Comparison of ENCODE assay signal across 11 cellular contexts in the genomic region with DNA sequence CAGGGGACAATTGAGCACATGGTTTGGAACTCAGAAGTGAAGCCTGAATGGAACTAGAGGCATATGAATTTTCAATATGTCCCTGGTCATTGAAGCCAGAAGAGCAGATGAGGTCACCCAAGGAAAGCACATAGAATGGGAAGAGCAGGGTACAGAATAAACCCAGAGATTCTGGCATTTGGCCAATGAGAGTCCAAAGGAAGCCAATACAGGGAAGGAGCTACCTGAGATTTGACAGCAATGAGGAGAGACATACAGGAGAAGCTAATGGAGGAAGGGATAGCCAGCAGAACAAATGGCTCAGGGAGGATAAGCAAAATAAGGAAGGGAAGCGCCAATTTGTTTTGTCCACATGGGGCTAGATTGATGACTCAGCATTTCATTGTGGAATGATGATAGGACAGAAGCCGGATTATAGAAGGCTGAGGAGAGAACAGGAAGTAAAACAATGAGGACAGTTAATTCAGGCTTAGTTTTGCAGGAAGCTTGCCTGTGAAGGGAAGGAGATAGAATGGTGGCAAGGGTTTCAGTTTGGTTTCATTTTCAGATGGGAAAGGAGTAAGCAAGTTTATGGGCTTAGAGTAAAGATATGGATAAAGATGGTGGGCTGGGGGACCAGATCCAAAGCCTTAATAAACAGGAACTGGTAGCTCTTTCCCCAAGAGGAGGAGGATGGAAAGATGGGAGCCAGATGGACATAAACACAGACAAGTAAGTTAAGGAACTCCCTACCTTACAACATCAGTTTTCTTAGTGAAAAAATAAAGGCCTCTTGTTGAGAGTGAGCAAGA. TPM values are rescaled to one million over a fixed set of nuclear protein-coding genes. Genes with fewer than 3 reads are reported as not detected.
DNase-seq lines count a peak whose midpoint lies in the region; ATAC-seq, FAIRE-seq and TF ChIP-seq lines count a peak whose summit lies in the region.
"Had no signal": no experiment of that assay in that cellular context is flagged by ENCODE, and none has a peak within 500 bp of the region (broad histone marks: within the 10 kb centered on the region; RNA-seq: fewer than 3 reads in every experiment).

No MANE protein-coding gene starts in this region.

- H3K27ac ChIP-seq in A549: peak overlapping the region; percentile 13 to 63; a peak in 5 of 6 replicates
- H3K27ac ChIP-seq in HEK293 (ENCODE audit: extremely low read depth, low read depth, low read length): no peak overlapping the region
- 0 out of 2 replicates have a peak overlapping the region, but pooled peaks have one; percentile 30 for H3K27ac ChIP-seq in SK-N-MC

- TF ChIP-seq CTCF in A549 (IDR thresholded peaks at IDR 0.05): no peak
- TF ChIP-seq CTCF in HEK293 (tag by site-specific recombination; IDR thresholded peaks at IDR 0.05): no peak

- TF ChIP-seq RAD21 in A549 (conservative IDR thresholded peaks at IDR 0.05 in 1 of 2, IDR thresholded peaks at IDR 0.05 in 1 of 2): no peak

- peak overlapping the region; percentile 43; the same call in 2 of the 3 replicates for H3K4me2 ChIP-seq in A549

- FAIRE-seq in A549 (lab: Jason Lieb, UNC): no peak
- FAIRE-seq: islet of Langerhans had no signal

- H3K4me1 ChIP-seq in A549 (peaks cover 29% of the 10 kb centered on the region), HEK293 (ENCODE audit: control insufficient read depth, insufficient read depth, low read length) (peaks cover 4% of the 10 kb centered on the region; the same call in 1 of the 2 replicates)

- POLR2A ChIA-PET in A549 (lab: Yijun Ruan, JAX) (no interaction called here), HEK293 (lab: Yijun Ruan, JAX) (no interaction called here)

- DNase-seq in A549 (ENCODE audit: low read depth in 1 of 2, low spot score in 1 of 2): peak in 1 of 2 experiments; percentile 35
- DNase-seq in SK-N-MC (ENCODE audit: low read depth, low spot score): no peak
- peak; percentile 18 for DNase-seq in glomerular visceral epithelial cell (ENCODE audit: extremely low spot score)
- no peak for DNase-seq in NCI-H345 treated with DMSO at 0.1 percent for 48 hours (lab: John Stamatoyannopoulos, UW; ENCODE audit: unreplicated experiment)
- DNase-seq in NK-92 treated with Interleukin-12 subunit alpha and Interleukin-12 subunit beta, amount 100 ng/mL, for 24 hours (lab: John Stamatoyannopoulos, UW): no peak
- DNase-seq: right cardiac atrium; stimulated activated naive CD4-positive, alpha-beta T cell had no signal

- no peak for TF ChIP-seq EP300 in A549 (IDR thresholded peaks at IDR 0.05)

- CTCF ChIA-PET in A549 (lab: Yijun Ruan, JAX): interaction anchor here (1.2 to 2.4 kb wide), 3 partner anchors 32 to 141 kb away, joined by 3 to 10 read pairs (median 6); no protein-coding TSS in a partner anchor
- CTCF ChIA-PET in HEK293 (lab: Yijun Ruan, JAX): interaction anchor here (0.6 to 0.9 kb wide), 3 partner anchors 33 to 575 kb away, joined by 3 to 4 read pairs (median 4); no protein-coding TSS in a partner anchor

- WGBS in A549 (ENCODE audit: missing lambda C conversion rate): 82% methylated on average over 2 of the region's 2 CpGs

- TF ChIP-seq POLR2A in A549 (IDR thresholded peaks at IDR 0.05; ENCODE audit: low read length): no peak

- H3K9me3 ChIP-seq in A549: no peaks in the 10 kb centered on the region
- H3K9me3 ChIP-seq in HEK293 (ENCODE audit: control insufficient read depth, insufficient read depth, low read depth, low read length): no peaks in the 10 kb centered on the region
- H3K9me3 ChIP-seq in SK-N-MC (ENCODE audit: low read depth, low read length): no peaks in the 10 kb centered on the region

- H3K4me3 ChIP-seq in A549: no peak overlapping the region
- no peak overlapping the region for H3K4me3 ChIP-seq in HEK293 (ENCODE audit: low read depth, low read length)
- no peak overlapping the region for H3K4me3 ChIP-seq in SK-N-MC

- ATAC-seq in A549: no peak
- no peak for ATAC-seq in GM18858 (IDR thresholded peaks at IDR 0.05; ENCODE audit: unreplicated experiment)
- no peak for ATAC-seq in GM19463 (IDR thresholded peaks at IDR 0.05; ENCODE audit: unreplicated experiment)
- ATAC-seq: right cardiac atrium had no signal

- H3K36me3 ChIP-seq in HEK293 (ENCODE audit: control insufficient read depth in 2 of 2, insufficient read depth in 1 of 2, low read length in 2 of 2) (no peaks in the 10 kb centered on the region), SK-N-MC (ENCODE audit: insufficient read depth, low read length) (no peaks in the 10 kb centered on the region)

- H3K9ac ChIP-seq in SK-N-MC (ENCODE audit: insufficient read length): no peak overlapping the region

TF ChIP-seq in A549, 52 proteins besides CTCF, POLR2A, EP300 and RAD21:
- TF ChIP-seq, protein P1, sequence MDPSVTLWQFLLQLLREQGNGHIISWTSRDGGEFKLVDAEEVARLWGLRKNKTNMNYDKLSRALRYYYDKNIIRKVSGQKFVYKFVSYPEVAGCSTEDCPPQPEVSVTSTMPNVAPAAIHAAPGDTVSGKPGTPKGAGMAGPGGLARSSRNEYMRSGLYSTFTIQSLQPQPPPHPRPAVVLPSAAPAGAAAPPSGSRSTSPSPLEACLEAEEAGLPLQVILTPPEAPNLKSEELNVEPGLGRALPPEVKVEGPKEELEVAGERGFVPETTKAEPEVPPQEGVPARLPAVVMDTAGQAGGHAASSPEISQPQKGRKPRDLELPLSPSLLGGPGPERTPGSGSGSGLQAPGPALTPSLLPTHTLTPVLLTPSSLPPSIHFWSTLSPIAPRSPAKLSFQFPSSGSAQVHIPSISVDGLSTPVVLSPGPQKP (IDR thresholded peaks at IDR 0.05; ENCODE audit: low read depth, low read length): no peak
- no peak for TF ChIP-seq FOSL2 (IDR thresholded peaks at IDR 0.05)
- TF ChIP-seq FOSL2 (CRISPR knock-in tag; IDR thresholded peaks at IDR 0.05): peak; percentile 41
- peak; percentile 100 for TF ChIP-seq MAFK (IDR thresholded peaks at IDR 0.05; ENCODE audit: partially characterized antibody)
- peak; percentile 81 for TF ChIP-seq NFE2L2 (conservative IDR thresholded peaks at IDR 0.05; ENCODE audit: low read length)

TF ChIP-seq in HEK293, 187 proteins besides CTCF, POLR2A, EP300 and RAD21 (continues in another document):
- TF ChIP-seq OSR2 (tag by site-specific recombination; IDR thresholded peaks at IDR 0.05) (no peak), ZBTB21 (tag by site-specific recombination; IDR thresholded peaks at IDR 0.05) (0 out of 2 replicates have a peak, but pooled peaks have one; percentile 40), ZNF133 (tag by site-specific recombination; IDR thresholded peaks at IDR 0.05) (0 out of 2 replicates have a peak, but pooled peaks have one; percentile 49), KLF9 (tag by site-specific recombination; IDR thresholded peaks at IDR 0.05; ENCODE audit: low read depth) (no peak), ZNF211 (tag by site-specific recombination; IDR thresholded peaks at IDR 0.05; ENCODE audit: low read depth) (no peak), SALL2 (tag by site-specific recombination; IDR thresholded peaks at IDR 0.05; ENCODE audit: borderline replicate concordance) (0 out of 2 replicates have a peak, but pooled peaks have one; percentile 70)
- TF ChIP-seq, protein P2, sequence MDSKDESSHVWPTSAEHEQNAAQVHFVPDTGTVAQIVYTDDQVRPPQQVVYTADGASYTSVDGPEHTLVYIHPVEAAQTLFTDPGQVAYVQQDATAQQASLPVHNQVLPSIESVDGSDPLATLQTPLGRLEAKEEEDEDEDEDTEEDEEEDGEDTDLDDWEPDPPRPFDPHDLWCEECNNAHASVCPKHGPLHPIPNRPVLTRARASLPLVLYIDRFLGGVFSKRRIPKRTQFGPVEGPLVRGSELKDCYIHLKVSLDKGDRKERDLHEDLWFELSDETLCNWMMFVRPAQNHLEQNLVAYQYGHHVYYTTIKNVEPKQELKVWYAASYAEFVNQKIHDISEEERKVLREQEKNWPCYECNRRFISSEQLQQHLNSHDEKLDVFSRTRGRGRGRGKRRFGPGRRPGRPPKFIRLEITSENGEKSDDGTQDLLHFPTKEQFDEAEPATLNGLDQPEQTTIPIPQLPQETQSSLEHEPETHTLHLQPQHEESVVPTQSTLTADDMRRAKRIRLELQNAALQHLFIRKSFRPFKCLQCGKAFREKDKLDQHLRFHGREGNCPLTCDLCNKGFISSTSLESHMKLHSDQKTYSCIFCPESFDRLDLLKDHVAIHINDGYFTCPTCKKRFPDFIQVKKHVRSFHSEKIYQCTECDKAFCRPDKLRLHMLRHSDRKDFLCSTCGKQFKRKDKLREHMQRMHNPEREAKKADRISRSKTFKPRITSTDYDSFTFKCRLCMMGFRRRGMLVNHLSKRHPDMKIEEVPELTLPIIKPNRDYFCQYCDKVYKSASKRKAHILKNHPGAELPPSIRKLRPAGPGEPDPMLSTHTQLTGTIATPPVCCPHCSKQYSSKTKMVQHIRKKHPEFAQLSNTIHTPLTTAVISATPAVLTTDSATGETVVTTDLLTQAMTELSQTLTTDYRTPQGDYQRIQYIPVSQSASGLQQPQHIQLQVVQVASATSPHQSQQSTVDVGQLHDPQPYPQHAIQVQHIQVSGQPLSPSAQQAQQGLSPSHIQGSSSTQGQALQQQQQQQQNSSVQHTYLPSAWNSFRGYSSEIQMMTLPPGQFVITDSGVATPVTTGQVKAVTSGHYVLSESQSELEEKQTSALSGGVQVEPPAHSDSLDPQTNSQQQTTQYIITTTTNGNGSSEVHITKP (tag by site-specific recombination; IDR thresholded peaks at IDR 0.05): peak; percentile 51

RNA-seq across cellular contexts. Expression of a gene that starts 3.2 kb away (rescaled TPM):
- 91.6 and 105 TPM in 2 replicates for polyA plus RNA-seq in A549 (2011; rRNA removed)
- 70.8 and 71.7 TPM in 2 replicates for polyA plus RNA-seq in A549 (2012; cell fraction: cytosol; rRNA removed)
- polyA plus RNA-seq in A549 (2012; cell fraction: nucleus; rRNA removed): 14.5 and 19.8 TPM in 2 replicates
- polyA plus RNA-seq in A549 (2017; fragmentation: RNase III; extraction: RNeasy Plus Mini Kit Qiagen cat#74134 plus additional on column Dnase treatment): 35.6 to 68.0 TPM (median 65.3 TPM) in 3 replicates
- polyA minus RNA-seq in A549 (2011; rRNA and poly(A)+ RNA removed): 31.5 and 37.6 TPM in 2 replicates
